8 cellular contexts compared by ENCODE assay signal in genomic region chr13:112444001-112444311, GRCh38.
DNase-seq lines count a peak whose midpoint lies in the region; ATAC-seq and TF ChIP-seq lines count a peak whose summit lies in the region.

No MANE protein-coding gene starts in this region.

- ATAC-seq in HG03060 (IDR thresholded peaks at IDR 0.05; ENCODE audit: low read depth, unreplicated experiment) (peak; percentile 53), gastroesophageal sphincter (peak; percentile 54)

- H3K9me3 ChIP-seq in gastroesophageal sphincter (no peaks in the 10 kb centered on the region), osteoblast (ENCODE audit: low read depth, low read length) (no peaks in the 10 kb centered on the region)

- DNase-seq in NCI-H345 (lab: John Stamatoyannopoulos, UW): peak; percentile 76
- no peak for DNase-seq in NCI-H345 treated with DMSO at 0.1 percent for 48 hours (lab: John Stamatoyannopoulos, UW; ENCODE audit: unreplicated experiment)
- DNase-seq in NCI-H2227 (lab: John Stamatoyannopoulos, UW; ENCODE audit: unreplicated experiment): peak; percentile 77
- DNase-seq in activated T-cell treated with anti-CD3 and anti-CD28 coated beads for 48 hours (ENCODE audit: low read depth): peak; percentile 62
- peak; percentile 98 for DNase-seq in osteoblast (ENCODE audit: insufficient read length, low spot score, missing footprints)
- DNase-seq in effector CD8-positive, alpha-beta T cell (lab: John Stamatoyannopoulos, UW): no peak

- TF ChIP-seq CTCF in gastroesophageal sphincter (IDR thresholded peaks at IDR 0.05): peak in 3 of 4 experiments; percentile 68 to 88 (median 79)
- peak; percentile 69 for TF ChIP-seq CTCF in osteoblast (IDR thresholded peaks at IDR 0.05; ENCODE audit: extremely low read depth, low read depth, low read length)

- H4K20me1 ChIP-seq in osteoblast (ENCODE audit: insufficient read depth, low read length): no peaks in the 10 kb centered on the region

- 0% methylated on average over 2 of the region's 10 CpGs; no CpG with 5 or more reads in 1 of the 2 donors for WGBS in gastroesophageal sphincter (ENCODE audit: low coverage in 1 of 2), 2 donors

- H3K4me2 ChIP-seq in osteoblast (ENCODE audit: insufficient read depth, low read length): no peak overlapping the region

- H3K27ac ChIP-seq in gastroesophageal sphincter (no peak overlapping the region), osteoblast (ENCODE audit: low read depth, low read length) (no peak overlapping the region)

- TF ChIP-seq POLR2A in gastroesophageal sphincter (IDR thresholded peaks at IDR 0.05): no peak

- no peak overlapping the region for H3K4me3 ChIP-seq in gastroesophageal sphincter
- H3K4me3 ChIP-seq in osteoblast (ENCODE audit: insufficient read depth, low read length): no peak overlapping the region

- H3K36me3 ChIP-seq in gastroesophageal sphincter: no peaks in the 10 kb centered on the region
- no peaks in the 10 kb centered on the region for H3K36me3 ChIP-seq in osteoblast (ENCODE audit: insufficient read depth, low read length)

- TF ChIP-seq EP300 in gastroesophageal sphincter (IDR thresholded peaks at IDR 0.05): no peak

- peaks cover 98% of the 10 kb centered on the region for H3K27me3 ChIP-seq in gastroesophageal sphincter
- peaks cover 9% of the 10 kb centered on the region for H3K27me3 ChIP-seq in osteoblast (ENCODE audit: insufficient read depth, low read length)

- no peaks in the 10 kb centered on the region for H3K79me2 ChIP-seq in osteoblast (ENCODE audit: insufficient read depth, low read length)

- H2AFZ ChIP-seq in osteoblast (ENCODE audit: low read length): no peak overlapping the region

- H3K4me1 ChIP-seq in gastroesophageal sphincter: peaks cover 0 to 10% (median 3%) of the 10 kb centered on the region in 3 donors
- no peaks in the 10 kb centered on the region for H3K4me1 ChIP-seq in osteoblast (ENCODE audit: insufficient read depth, low read length)

Comparison
In these comparisons a context has a peak if more than half of its experiments do, and no peak if none do; other contexts are left out.
1. DNase-seq: peak in NCI-H345 (single experiment), NCI-H2227 (single experiment), activated T-cell treated with anti-CD3 and anti-CD28 coated beads for 48 hours (single experiment) and osteoblast (single experiment); none in NCI-H345 treated with DMSO at 0.1 percent for 48 hours (single experiment) and effector CD8-positive, alpha-beta T cell (single experiment).